Comparison of ENCODE assay signal across 17 cellular contexts in genomic region chr1:172902861-172903381, GRCh38.
DNase-seq lines count a peak whose midpoint lies in the region; ATAC-seq and TF ChIP-seq lines count a peak whose summit lies in the region.
"Had no signal": no experiment of that assay in that cellular context is flagged by ENCODE, and none has a peak within 500 bp of the region (broad histone marks: within the 10 kb centered on the region; RNA-seq: fewer than 3 reads in every experiment).

No MANE protein-coding gene starts in this region.

- TF ChIP-seq CTCF in MCF 10A (IDR thresholded peaks at IDR 0.05; ENCODE audit: unreplicated experiment) = no peak
- TF ChIP-seq CTCF in breast epithelium (IDR thresholded peaks at IDR 0.05) = no peak
- no peak for TF ChIP-seq CTCF in fibroblast of lung (conservative IDR thresholded peaks at IDR 0.05 in 1 of 2, IDR thresholded peaks at IDR 0.05 in 1 of 2; ENCODE audit: low read depth in 1 of 2, low read length in 2 of 2)
- no peak for TF ChIP-seq CTCF in right atrium auricular region (IDR thresholded peaks at IDR 0.05)

- no peaks in the 10 kb centered on the region for H3K4me1 ChIP-seq in breast epithelium
- peaks cover 70% of the 10 kb centered on the region for H3K4me1 ChIP-seq in SJSA1 (replicated peaks)
- peaks cover 40% of the 10 kb centered on the region for H3K4me1 ChIP-seq in fibroblast of lung (ENCODE audit: control insufficient read depth, extremely low read depth, insufficient read depth, low read length)
- no peaks in the 10 kb centered on the region for H3K4me1 ChIP-seq in right atrium auricular region
- H3K4me1 ChIP-seq: vagina had no signal

- DNase-seq in MCF 10A (ENCODE audit: unreplicated experiment) = peak; percentile 41
- no peak for DNase-seq in breast epithelium (ENCODE audit: low spot score in 2 of 2)
- DNase-seq in SJSA1 (ENCODE audit: low read depth in 1 of 2, low spot score in 2 of 2) = peak in 1 of 2 experiments; percentile 53
- peak; percentile 80 to 92 for DNase-seq in fibroblast of lung (ENCODE audit: low read depth in 2 of 2)
- peak; percentile 77 for DNase-seq in stromal cell of bone marrow (ENCODE audit: low read depth)
- no peak for DNase-seq in right atrium auricular region (ENCODE audit: low spot score)
- DNase-seq: activated CD4-positive, alpha-beta T cell treated with anti-CD3 and anti-CD28 coated beads for 48 hours; activated naive CD4-positive, alpha-beta T cell; left ventricle myocardium superior; NCI-H1436; NCI-H510A treated with DMSO at 0.1 percent for 48 hours; SIG-M5 had no signal

- H3K9me3 ChIP-seq in breast epithelium = no peaks in the 10 kb centered on the region
- peaks cover 2% of the 10 kb centered on the region; the same call in 1 of the 2 replicates for H3K9me3 ChIP-seq in SJSA1 (replicated peaks)
- H3K9me3 ChIP-seq in fibroblast of lung (ENCODE audit: control insufficient read depth, insufficient read depth, low read depth, low read length) = no peaks in the 10 kb centered on the region
- peaks cover 0 to 2% of the 10 kb centered on the region in 2 donors for H3K9me3 ChIP-seq in right atrium auricular region
- H3K9me3 ChIP-seq: vagina had no signal

- no peaks in the 10 kb centered on the region for H3K36me3 Mint-ChIP-seq in MCF 10A (ENCODE audit: insufficient read depth, unreplicated experiment)

- no peak overlapping the region for H2AFZ ChIP-seq in fibroblast of lung (ENCODE audit: low read length)

- H3K27me3 ChIP-seq in breast epithelium (no peaks in the 10 kb centered on the region), SJSA1 (replicated peaks) (no peaks in the 10 kb centered on the region), fibroblast of lung (ENCODE audit: control insufficient read depth, insufficient read depth, low read length) (no peaks in the 10 kb centered on the region), right atrium auricular region (no peaks in the 10 kb centered on the region)
- H3K27me3 ChIP-seq: BLaER1, vagina had no signal

- H3K9me3 Mint-ChIP-seq in MCF 10A (ENCODE audit: unreplicated experiment) = peaks cover 13% of the 10 kb centered on the region

- H4K20me1 ChIP-seq in fibroblast of lung (ENCODE audit: control insufficient read depth, extremely low read depth, insufficient read depth, low read length) = no peaks in the 10 kb centered on the region
- H4K20me1 ChIP-seq: BLaER1 had no signal

- H3K4me3 Mint-ChIP-seq in MCF 10A (ENCODE audit: unreplicated experiment) = no peak overlapping the region

- ATAC-seq in GM21390 (IDR thresholded peaks at IDR 0.05; ENCODE audit: unreplicated experiment) (no peak), HG03135 (IDR thresholded peaks at IDR 0.05; ENCODE audit: unreplicated experiment) (no peak)
- ATAC-seq: left ventricle myocardium superior had no signal

- no peaks in the 10 kb centered on the region for H3K27me3 Mint-ChIP-seq in MCF 10A (ENCODE audit: insufficient read depth, unreplicated experiment)

- BruUV-seq in MCF 10A (replicated peaks; lab: Mats Ljungman, UMichigan) = no TSS peak

- intact Hi-C loops in MCF 10A (cut with micrococcal nuclease) = no loop called here
- intact Hi-C loops in breast epithelium (cut with DNase I; ENCODE audit: low total_unique reads) = no loop called here

- H3K27ac ChIP-seq in breast epithelium (no peak overlapping the region), SJSA1 (peak overlapping the region; percentile 91), fibroblast of lung (ENCODE audit: insufficient read depth, low read length) (peak overlapping the region; percentile 78), right atrium auricular region (no peak overlapping the region)
- H3K27ac ChIP-seq: BLaER1, coronary artery, vagina had no signal

- H3K4me1 Mint-ChIP-seq in MCF 10A (ENCODE audit: insufficient read depth, unreplicated experiment) = peaks cover 18% of the 10 kb centered on the region

- POLR2A ChIA-PET in MCF 10A (lab: Yijun Ruan, JAX) = interaction anchor here (0.7 to 2.7 kb wide), 7 partner anchors 12 to 247 kb away, joined by 3 to 8 read pairs (median 3); no protein-coding TSS in a partner anchor

- no peaks in the 10 kb centered on the region for H3K79me2 ChIP-seq in fibroblast of lung (ENCODE audit: control insufficient read depth, insufficient read depth, low read length)

- CTCF ChIA-PET in MCF 10A (lab: Yijun Ruan, JAX) = interaction anchor here (0.8 to 1.0 kb wide), 3 partner anchors 17 to 299 kb away, joined by 3 read pairs; no protein-coding TSS in a partner anchor

- no peak overlapping the region for H3K27ac Mint-ChIP-seq in MCF 10A (ENCODE audit: low read depth, unreplicated experiment)

- no peak for TF ChIP-seq POLR2A in breast epithelium (IDR thresholded peaks at IDR 0.05)

- no peak overlapping the region for H3K9ac ChIP-seq in fibroblast of lung (ENCODE audit: insufficient read depth, low read length)
- H3K9ac ChIP-seq: BLaER1 had no signal

- peak overlapping the region; percentile 55 for H3K4me2 ChIP-seq in fibroblast of lung (ENCODE audit: extremely low read depth, insufficient read depth, low read length)
- H3K4me2 ChIP-seq: BLaER1 had no signal

- no peak overlapping the region for H3K4me3 ChIP-seq in breast epithelium
- no peak overlapping the region for H3K4me3 ChIP-seq in SJSA1
- H3K4me3 ChIP-seq in fibroblast of lung (replicated peaks in 1 of 4; ENCODE audit: control extremely low read depth in 1 of 4, insufficient read depth in 1 of 4, low read depth in 3 of 4, low read length in 4 of 4) = no peak overlapping the region
- H3K4me3 ChIP-seq in right atrium auricular region = no peak overlapping the region
- H3K4me3 ChIP-seq: BLaER1, coronary artery, vagina had no signal

- H3K36me3 ChIP-seq in breast epithelium (no peaks in the 10 kb centered on the region), SJSA1 (peaks cover 22% of the 10 kb centered on the region), fibroblast of lung (ENCODE audit: control insufficient read depth, insufficient read depth, low read length) (no peaks in the 10 kb centered on the region), right atrium auricular region (no peaks in the 10 kb centered on the region)
- H3K36me3 ChIP-seq: BLaER1, vagina had no signal

Comparison
In these comparisons a context has a peak if more than half of its experiments do, and no peak if none do; other contexts are left out.
1. DNase-seq: peak in MCF 10A (single experiment), fibroblast of lung (2 of 2) and stromal cell of bone marrow (single experiment); none in breast epithelium (0 of 2) and right atrium auricular region (single experiment).
2. H3K27ac ChIP-seq: peak in SJSA1 (single experiment) and fibroblast of lung (single experiment); none in breast epithelium (0 of 2) and right atrium auricular region (0 of 2).